In genomic region chr7:51481421-51481820, GRCh38 we compare ENCODE assay signal across 1 cellular context.
TF ChIP-seq lines count a peak whose summit lies in the region.

No MANE protein-coding gene starts in this region.

TF ChIP-seq in HepG2, 621 proteins besides CTCF, POLR2A, EP300 and RAD21 (continued from another document and continues in another):
- TF ChIP-seq ZBTB40 (IDR thresholded peaks at IDR 0.05) (no peak), ZBTB40 (CRISPR knock-in tag; IDR thresholded peaks at IDR 0.05) (no peak), ZBTB3 (CRISPR knock-in tag; IDR thresholded peaks at IDR 0.05; ENCODE audit: borderline replicate concordance, low read depth) (no peak), IRF9 (CRISPR knock-in tag; IDR thresholded peaks at IDR 0.05; ENCODE audit: borderline replicate concordance) (no peak), ZNF558 (CRISPR knock-in tag; IDR thresholded peaks at IDR 0.05; ENCODE audit: borderline replicate concordance) (no peak), ERF (CRISPR knock-in tag; IDR thresholded peaks at IDR 0.05) (0 out of 2 replicates have a peak, but pooled peaks have one; percentile 27), NCOA2 (CRISPR knock-in tag; IDR thresholded peaks at IDR 0.05) (0 out of 2 replicates have a peak, but pooled peaks have one; percentile 18), HDAC2 (CRISPR knock-in tag; IDR thresholded peaks at IDR 0.05) (no peak), GABPB1 (CRISPR knock-in tag; IDR thresholded peaks at IDR 0.05) (peak; percentile 75), CENPX (CRISPR knock-in tag; IDR thresholded peaks at IDR 0.05) (no peak), ZNF75D (CRISPR knock-in tag; IDR thresholded peaks at IDR 0.05; ENCODE audit: borderline replicate concordance) (no peak), SOX5 (CRISPR knock-in tag; IDR thresholded peaks at IDR 0.05; ENCODE audit: borderline replicate concordance) (no peak), ATF3 (CRISPR knock-in tag; IDR thresholded peaks at IDR 0.05) (peak; percentile 68), FOXA3 (CRISPR knock-in tag; IDR thresholded peaks at IDR 0.05) (peak; percentile 36), MEF2D (CRISPR knock-in tag; IDR thresholded peaks at IDR 0.05) (no peak), ZNF33B (CRISPR knock-in tag; IDR thresholded peaks at IDR 0.05) (no peak), NCOR1 (IDR thresholded peaks at IDR 0.05; ENCODE audit: borderline replicate concordance, low read length) (peak; percentile 21; the same call in 1 of the 2 replicates), PHB2 (IDR thresholded peaks at IDR 0.05; ENCODE audit: partially characterized antibody) (no peak), SMAD9 (CRISPR knock-in tag; IDR thresholded peaks at IDR 0.05) (no peak), KLF9 (CRISPR knock-in tag; IDR thresholded peaks at IDR 0.05; ENCODE audit: low read depth) (no peak), DPF2 (CRISPR knock-in tag; IDR thresholded peaks at IDR 0.05; ENCODE audit: borderline replicate concordance, low read depth) (no peak), RBM39 (IDR thresholded peaks at IDR 0.05; ENCODE audit: low read depth, low read length, poor library complexity, severe bottlenecking) (no peak), GFI1 (CRISPR knock-in tag; IDR thresholded peaks at IDR 0.05; ENCODE audit: borderline replicate concordance) (no peak), ZNF451 (CRISPR knock-in tag; IDR thresholded peaks at IDR 0.05) (no peak), SSRP1 (CRISPR knock-in tag; IDR thresholded peaks at IDR 0.05) (no peak), ZNF530 (CRISPR knock-in tag; IDR thresholded peaks at IDR 0.05; ENCODE audit: low read depth) (no peak), ZNF747 (CRISPR knock-in tag; IDR thresholded peaks at IDR 0.05; ENCODE audit: borderline replicate concordance) (no peak), YEATS4 (CRISPR knock-in tag; IDR thresholded peaks at IDR 0.05; ENCODE audit: borderline replicate concordance) (no peak), ARID2 (CRISPR knock-in tag; IDR thresholded peaks at IDR 0.05; ENCODE audit: borderline replicate concordance) (no peak), ZNF431 (CRISPR knock-in tag; IDR thresholded peaks at IDR 0.05; ENCODE audit: borderline replicate concordance, low read depth) (no peak), ZNF766 (CRISPR knock-in tag; IDR thresholded peaks at IDR 0.05; ENCODE audit: borderline replicate concordance) (peak; percentile 89), KDM3A (CRISPR knock-in tag; IDR thresholded peaks at IDR 0.05; ENCODE audit: low read depth) (no peak), MIER3 (CRISPR knock-in tag; IDR thresholded peaks at IDR 0.05; ENCODE audit: borderline replicate concordance) (no peak), DMAP1 (CRISPR knock-in tag; IDR thresholded peaks at IDR 0.05) (no peak), CHD4 (IDR thresholded peaks at IDR 0.05; ENCODE audit: borderline replicate concordance, low read length) (no peak)
- TF ChIP-seq, protein P1, sequence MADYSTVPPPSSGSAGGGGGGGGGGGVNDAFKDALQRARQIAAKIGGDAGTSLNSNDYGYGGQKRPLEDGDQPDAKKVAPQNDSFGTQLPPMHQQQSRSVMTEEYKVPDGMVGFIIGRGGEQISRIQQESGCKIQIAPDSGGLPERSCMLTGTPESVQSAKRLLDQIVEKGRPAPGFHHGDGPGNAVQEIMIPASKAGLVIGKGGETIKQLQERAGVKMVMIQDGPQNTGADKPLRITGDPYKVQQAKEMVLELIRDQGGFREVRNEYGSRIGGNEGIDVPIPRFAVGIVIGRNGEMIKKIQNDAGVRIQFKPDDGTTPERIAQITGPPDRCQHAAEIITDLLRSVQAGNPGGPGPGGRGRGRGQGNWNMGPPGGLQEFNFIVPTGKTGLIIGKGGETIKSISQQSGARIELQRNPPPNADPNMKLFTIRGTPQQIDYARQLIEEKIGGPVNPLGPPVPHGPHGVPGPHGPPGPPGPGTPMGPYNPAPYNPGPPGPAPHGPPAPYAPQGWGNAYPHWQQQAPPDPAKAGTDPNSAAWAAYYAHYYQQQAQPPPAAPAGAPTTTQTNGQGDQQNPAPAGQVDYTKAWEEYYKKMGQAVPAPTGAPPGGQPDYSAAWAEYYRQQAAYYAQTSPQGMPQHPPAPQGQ (CRISPR knock-in tag; IDR thresholded peaks at IDR 0.05; ENCODE audit: borderline replicate concordance): no peak
- TF ChIP-seq, protein P2, sequence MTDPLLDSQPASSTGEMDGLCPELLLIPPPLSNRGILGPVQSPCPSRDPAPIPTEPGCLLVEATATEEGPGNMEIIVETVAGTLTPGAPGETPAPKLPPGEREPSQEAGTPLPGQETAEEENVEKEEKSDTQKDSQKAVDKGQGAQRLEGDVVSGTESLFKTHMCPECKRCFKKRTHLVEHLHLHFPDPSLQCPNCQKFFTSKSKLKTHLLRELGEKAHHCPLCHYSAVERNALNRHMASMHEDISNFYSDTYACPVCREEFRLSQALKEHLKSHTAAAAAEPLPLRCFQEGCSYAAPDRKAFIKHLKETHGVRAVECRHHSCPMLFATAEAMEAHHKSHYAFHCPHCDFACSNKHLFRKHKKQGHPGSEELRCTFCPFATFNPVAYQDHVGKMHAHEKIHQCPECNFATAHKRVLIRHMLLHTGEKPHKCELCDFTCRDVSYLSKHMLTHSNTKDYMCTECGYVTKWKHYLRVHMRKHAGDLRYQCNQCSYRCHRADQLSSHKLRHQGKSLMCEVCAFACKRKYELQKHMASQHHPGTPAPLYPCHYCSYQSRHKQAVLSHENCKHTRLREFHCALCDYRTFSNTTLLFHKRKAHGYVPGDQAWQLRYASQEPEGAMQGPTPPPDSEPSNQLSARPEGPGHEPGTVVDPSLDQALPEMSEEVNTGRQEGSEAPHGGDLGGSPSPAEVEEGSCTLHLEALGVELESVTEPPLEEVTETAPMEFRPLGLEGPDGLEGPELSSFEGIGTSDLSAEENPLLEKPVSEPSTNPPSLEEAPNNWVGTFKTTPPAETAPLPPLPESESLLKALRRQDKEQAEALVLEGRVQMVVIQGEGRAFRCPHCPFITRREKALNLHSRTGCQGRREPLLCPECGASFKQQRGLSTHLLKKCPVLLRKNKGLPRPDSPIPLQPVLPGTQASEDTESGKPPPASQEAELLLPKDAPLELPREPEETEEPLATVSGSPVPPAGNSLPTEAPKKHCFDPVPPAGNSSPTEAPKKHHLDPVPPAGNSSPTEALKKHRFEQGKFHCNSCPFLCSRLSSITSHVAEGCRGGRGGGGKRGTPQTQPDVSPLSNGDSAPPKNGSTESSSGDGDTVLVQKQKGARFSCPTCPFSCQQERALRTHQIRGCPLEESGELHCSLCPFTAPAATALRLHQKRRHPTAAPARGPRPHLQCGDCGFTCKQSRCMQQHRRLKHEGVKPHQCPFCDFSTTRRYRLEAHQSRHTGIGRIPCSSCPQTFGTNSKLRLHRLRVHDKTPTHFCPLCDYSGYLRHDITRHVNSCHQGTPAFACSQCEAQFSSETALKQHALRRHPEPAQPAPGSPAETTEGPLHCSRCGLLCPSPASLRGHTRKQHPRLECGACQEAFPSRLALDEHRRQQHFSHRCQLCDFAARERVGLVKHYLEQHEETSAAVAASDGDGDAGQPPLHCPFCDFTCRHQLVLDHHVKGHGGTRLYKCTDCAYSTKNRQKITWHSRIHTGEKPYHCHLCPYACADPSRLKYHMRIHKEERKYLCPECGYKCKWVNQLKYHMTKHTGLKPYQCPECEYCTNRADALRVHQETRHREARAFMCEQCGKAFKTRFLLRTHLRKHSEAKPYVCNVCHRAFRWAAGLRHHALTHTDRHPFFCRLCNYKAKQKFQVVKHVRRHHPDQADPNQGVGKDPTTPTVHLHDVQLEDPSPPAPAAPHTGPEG (CRISPR knock-in tag; IDR thresholded peaks at IDR 0.05): no peak
- TF ChIP-seq, protein P3, sequence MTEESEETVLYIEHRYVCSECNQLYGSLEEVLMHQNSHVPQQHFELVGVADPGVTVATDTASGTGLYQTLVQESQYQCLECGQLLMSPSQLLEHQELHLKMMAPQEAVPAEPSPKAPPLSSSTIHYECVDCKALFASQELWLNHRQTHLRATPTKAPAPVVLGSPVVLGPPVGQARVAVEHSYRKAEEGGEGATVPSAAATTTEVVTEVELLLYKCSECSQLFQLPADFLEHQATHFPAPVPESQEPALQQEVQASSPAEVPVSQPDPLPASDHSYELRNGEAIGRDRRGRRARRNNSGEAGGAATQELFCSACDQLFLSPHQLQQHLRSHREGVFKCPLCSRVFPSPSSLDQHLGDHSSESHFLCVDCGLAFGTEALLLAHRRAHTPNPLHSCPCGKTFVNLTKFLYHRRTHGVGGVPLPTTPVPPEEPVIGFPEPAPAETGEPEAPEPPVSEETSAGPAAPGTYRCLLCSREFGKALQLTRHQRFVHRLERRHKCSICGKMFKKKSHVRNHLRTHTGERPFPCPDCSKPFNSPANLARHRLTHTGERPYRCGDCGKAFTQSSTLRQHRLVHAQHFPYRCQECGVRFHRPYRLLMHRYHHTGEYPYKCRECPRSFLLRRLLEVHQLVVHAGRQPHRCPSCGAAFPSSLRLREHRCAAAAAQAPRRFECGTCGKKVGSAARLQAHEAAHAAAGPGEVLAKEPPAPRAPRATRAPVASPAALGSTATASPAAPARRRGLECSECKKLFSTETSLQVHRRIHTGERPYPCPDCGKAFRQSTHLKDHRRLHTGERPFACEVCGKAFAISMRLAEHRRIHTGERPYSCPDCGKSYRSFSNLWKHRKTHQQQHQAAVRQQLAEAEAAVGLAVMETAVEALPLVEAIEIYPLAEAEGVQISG (CRISPR knock-in tag; IDR thresholded peaks at IDR 0.05): peak; percentile 67
- TF ChIP-seq, protein P4, sequence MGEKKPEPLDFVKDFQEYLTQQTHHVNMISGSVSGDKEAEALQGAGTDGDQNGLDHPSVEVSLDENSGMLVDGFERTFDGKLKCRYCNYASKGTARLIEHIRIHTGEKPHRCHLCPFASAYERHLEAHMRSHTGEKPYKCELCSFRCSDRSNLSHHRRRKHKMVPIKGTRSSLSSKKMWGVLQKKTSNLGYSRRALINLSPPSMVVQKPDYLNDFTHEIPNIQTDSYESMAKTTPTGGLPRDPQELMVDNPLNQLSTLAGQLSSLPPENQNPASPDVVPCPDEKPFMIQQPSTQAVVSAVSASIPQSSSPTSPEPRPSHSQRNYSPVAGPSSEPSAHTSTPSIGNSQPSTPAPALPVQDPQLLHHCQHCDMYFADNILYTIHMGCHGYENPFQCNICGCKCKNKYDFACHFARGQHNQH (CRISPR knock-in tag; IDR thresholded peaks at IDR 0.05): no peak
